ENCODE assay signal across 8 cellular contexts in the genomic region with DNA sequence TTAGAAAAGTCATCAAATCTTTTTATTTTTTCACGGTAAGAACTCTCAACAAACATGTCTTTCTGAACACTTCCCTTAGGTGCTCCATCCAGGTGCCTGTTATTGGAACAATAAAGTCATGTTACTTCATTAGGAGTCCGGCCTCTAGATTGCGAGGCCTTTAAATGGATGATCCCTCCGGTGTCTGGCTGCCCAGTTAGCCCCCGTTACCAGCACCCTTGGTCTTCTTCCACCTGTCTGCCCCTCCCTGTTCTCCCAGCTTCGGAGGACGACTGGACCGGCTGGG. TPM values are rescaled to one million over a fixed set of nuclear protein-coding genes. Genes with fewer than 3 reads are reported as not detected.
DNase-seq lines count a peak whose midpoint lies in the region; ATAC-seq, FAIRE-seq and TF ChIP-seq lines count a peak whose summit lies in the region.

No MANE protein-coding gene starts in this region.

- H3K4me2 ChIP-seq in SU-DHL-6 (ENCODE audit: low read depth, low read length, poor library complexity, severe bottlenecking): peak overlapping the region; percentile 84

- no peak for ATAC-seq in sciatic nerve

- H2AFZ ChIP-seq in SU-DHL-6 (ENCODE audit: low read depth, low read length, severe bottlenecking): peak overlapping the region; percentile 95

- H3K4me1 ChIP-seq in skeletal muscle tissue (ENCODE audit: control insufficient read depth in 3 of 3, insufficient read depth in 3 of 3, low read length in 3 of 3): peaks cover 16 to 32% (median 23%) of the 10 kb centered on the region in 3 donors

- H3K4me3 ChIP-seq in H7 (ENCODE audit: insufficient read depth, low read depth, low read length) (peak overlapping the region; percentile 87), SU-DHL-6 (ENCODE audit: insufficient read depth, low read length, poor library complexity, severe bottlenecking) (peak overlapping the region; percentile 86), foreskin fibroblast (ENCODE audit: low read depth in 1 of 2, low read length in 2 of 2) (peak overlapping the region; percentile 79 to 90), skeletal muscle tissue (ENCODE audit: low read length in 3 of 3) (peak overlapping the region; percentile 68 to 97 (median 95))

- H3K36me3 ChIP-seq in H7 (replicated peaks; ENCODE audit: control insufficient read depth, insufficient read depth, low read length) (peaks cover 40% of the 10 kb centered on the region), SU-DHL-6 (ENCODE audit: low read length) (peaks cover 22% of the 10 kb centered on the region), skeletal muscle tissue (ENCODE audit: control insufficient read depth in 3 of 3, insufficient read depth in 3 of 3, low read length in 3 of 3) (peaks cover 10 to 24% (median 20%) of the 10 kb centered on the region in 3 donors)

- H3F3A ChIP-seq in SU-DHL-6 (ENCODE audit: insufficient read depth): peaks cover 18% of the 10 kb centered on the region

- no peaks in the 10 kb centered on the region for H3K27me3 ChIP-seq in H7 (ENCODE audit: control insufficient read depth, insufficient read depth, low read length)
- no peaks in the 10 kb centered on the region for H3K27me3 ChIP-seq in SU-DHL-6 (ENCODE audit: low read length)
- H3K27me3 ChIP-seq in skeletal muscle tissue (ENCODE audit: control insufficient read depth in 3 of 3, insufficient read depth in 3 of 3, low read length in 3 of 3): no peaks in the 10 kb centered on the region

- H3K9me3 ChIP-seq in SU-DHL-6 (ENCODE audit: insufficient read depth, low read length): no peaks in the 10 kb centered on the region
- no peaks in the 10 kb centered on the region for H3K9me3 ChIP-seq in skeletal muscle tissue (ENCODE audit: control insufficient read depth in 3 of 3, low read length in 3 of 3)

- H3K27ac ChIP-seq in SU-DHL-6 (ENCODE audit: low read depth, low read length) (peak overlapping the region; percentile 72), skeletal muscle tissue (ENCODE audit: low read depth, low read length) (peak overlapping the region; percentile 87)

- H3K9me2 ChIP-seq in SU-DHL-6 (replicated peaks; ENCODE audit: insufficient read depth, low read length): no peaks in the 10 kb centered on the region

- DNase-seq in H7 (no peak), foreskin fibroblast (no peak), sciatic nerve (ENCODE audit: low spot score) (no peak), COR-L47 (lab: John Stamatoyannopoulos, UW) (no peak), inferior parietal cortex (ENCODE audit: extremely low spot score) (no peak), GM19239 (ENCODE audit: insufficient read length, low spot score) (no peak)

- peaks cover 9% of the 10 kb centered on the region; the same call in 1 of the 2 replicates for H4K20me1 ChIP-seq in SU-DHL-6 (ENCODE audit: low read depth, low read length)

- intact Hi-C loops in sciatic nerve (cut with DNase I): no loop called here

- TF ChIP-seq CTCF in SU-DHL-6 (IDR thresholded peaks at IDR 0.05; ENCODE audit: insufficient read depth, low read length, poor library complexity, severe bottlenecking) (no peak), foreskin fibroblast (IDR thresholded peaks at IDR 0.05; ENCODE audit: low read depth, low read length) (no peak)

- peaks cover 40% of the 10 kb centered on the region for H3K79me2 ChIP-seq in SU-DHL-6 (ENCODE audit: insufficient read depth, low read length)

- FAIRE-seq in GM19239 (lab: Jason Lieb, UNC): no peak

- peak overlapping the region; percentile 100 for H3K9ac ChIP-seq in SU-DHL-6 (ENCODE audit: low read length)
- peak overlapping the region; percentile 82 to 98 (median 96) for H3K9ac ChIP-seq in skeletal muscle tissue (ENCODE audit: low read depth in 1 of 3, low read length in 3 of 3)

RNA-seq across cellular contexts. Expression of gene PA2G4, which starts 0.6 kb away (rescaled TPM):
- total RNA-seq in H7 (2014; rRNA removed; shearing (Covaris generic)): 273 and 282 TPM in 2 replicates
- total RNA-seq in skeletal muscle tissue (53.8 TPM), sciatic nerve (79.6 TPM)

RNA-seq across cellular contexts. Expression of gene RPL41, which starts 12.7 kb away (rescaled TPM):
- total RNA-seq in H7 (2014; rRNA removed; shearing (Covaris generic)): 3,839 and 4,060 TPM in 2 replicates
- total RNA-seq in skeletal muscle tissue: 4,392 TPM
- 2,818 TPM for total RNA-seq in sciatic nerve

RNA-seq across cellular contexts. Expression of gene ZC3H10, which starts 14.3 kb away (rescaled TPM):
- total RNA-seq in H7 (2014; rRNA removed; shearing (Covaris generic)): 8.2 and 11.3 TPM in 2 replicates
- total RNA-seq in skeletal muscle tissue (5.7 TPM), sciatic nerve (9.0 TPM)

RNA-seq across cellular contexts. Expression of gene ERBB3, which starts 23.8 kb away (rescaled TPM):
- 32.4 and 39.8 TPM in 2 replicates for total RNA-seq in H7 (2014; rRNA removed; shearing (Covaris generic))
- 154 TPM for total RNA-seq in skeletal muscle tissue
- 159 TPM for total RNA-seq in sciatic nerve

RNA-seq across cellular contexts. Expression of gene ESYT1, which starts 24.3 kb away (rescaled TPM):
- 120 and 127 TPM in 2 replicates for total RNA-seq in H7 (2014; rRNA removed; shearing (Covaris generic))
- total RNA-seq in skeletal muscle tissue (149 TPM), sciatic nerve (85.9 TPM)
